Comparison of ENCODE assay signal across 1 cellular context in the genomic region with DNA sequence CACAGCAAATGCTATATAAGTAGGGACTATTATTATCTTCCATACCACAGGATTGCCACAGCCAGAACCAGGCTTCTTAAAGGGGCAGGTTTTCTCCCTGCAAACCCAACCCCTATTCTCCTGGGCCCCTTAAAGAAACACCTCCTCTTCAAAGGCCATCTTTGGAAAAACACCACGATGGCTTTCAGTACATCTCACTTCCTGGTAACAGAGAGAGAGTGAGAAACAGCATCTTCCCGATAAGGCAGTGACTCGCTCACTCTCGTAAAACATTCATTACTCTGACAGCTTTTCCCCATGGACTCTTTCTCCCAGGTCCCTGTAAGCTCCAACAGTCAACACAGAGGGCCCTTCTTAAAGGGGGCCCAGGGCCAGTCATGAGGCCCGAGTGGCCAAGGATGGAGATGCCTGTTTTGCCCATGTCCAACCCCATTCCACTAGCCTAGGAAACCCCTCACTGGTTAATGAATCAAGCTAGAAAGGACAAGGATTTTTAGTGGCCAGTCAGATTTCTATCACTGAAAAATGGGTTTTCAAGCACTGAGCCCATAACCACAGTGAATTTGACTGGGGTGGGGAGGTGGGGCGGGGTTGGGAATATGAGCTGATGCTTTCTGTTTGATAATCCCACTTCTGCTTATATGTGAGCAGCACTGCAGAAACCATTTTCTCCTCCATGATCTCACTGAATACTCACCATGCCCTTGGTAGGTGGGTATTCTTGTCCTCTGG.
TF ChIP-seq lines count a peak whose summit lies in the region.

No MANE protein-coding gene starts in this region.

TF ChIP-seq in HEK293, 187 proteins besides CTCF, POLR2A, EP300 and RAD21 (continued from another document and continues in another):
- TF ChIP-seq, protein P1, sequence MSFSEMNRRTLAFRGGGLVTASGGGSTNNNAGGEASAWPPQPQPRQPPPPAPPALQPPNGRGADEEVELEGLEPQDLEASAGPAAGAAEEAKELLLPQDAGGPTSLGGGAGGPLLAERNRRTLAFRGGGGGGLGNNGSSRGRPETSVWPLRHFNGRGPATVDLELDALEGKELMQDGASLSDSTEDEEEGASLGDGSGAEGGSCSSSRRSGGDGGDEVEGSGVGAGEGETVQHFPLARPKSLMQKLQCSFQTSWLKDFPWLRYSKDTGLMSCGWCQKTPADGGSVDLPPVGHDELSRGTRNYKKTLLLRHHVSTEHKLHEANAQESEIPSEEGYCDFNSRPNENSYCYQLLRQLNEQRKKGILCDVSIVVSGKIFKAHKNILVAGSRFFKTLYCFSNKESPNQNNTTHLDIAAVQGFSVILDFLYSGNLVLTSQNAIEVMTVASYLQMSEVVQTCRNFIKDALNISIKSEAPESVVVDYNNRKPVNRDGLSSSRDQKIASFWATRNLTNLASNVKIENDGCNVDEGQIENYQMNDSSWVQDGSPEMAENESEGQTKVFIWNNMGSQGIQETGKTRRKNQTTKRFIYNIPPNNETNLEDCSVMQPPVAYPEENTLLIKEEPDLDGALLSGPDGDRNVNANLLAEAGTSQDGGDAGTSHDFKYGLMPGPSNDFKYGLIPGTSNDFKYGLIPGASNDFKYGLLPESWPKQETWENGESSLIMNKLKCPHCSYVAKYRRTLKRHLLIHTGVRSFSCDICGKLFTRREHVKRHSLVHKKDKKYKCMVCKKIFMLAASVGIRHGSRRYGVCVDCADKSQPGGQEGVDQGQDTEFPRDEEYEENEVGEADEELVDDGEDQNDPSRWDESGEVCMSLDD (tag by site-specific recombination; IDR thresholded peaks at IDR 0.05), result no peak
- TF ChIP-seq SP3 (tag by site-specific recombination; IDR thresholded peaks at IDR 0.05), result 0 out of 2 replicates have a peak, but pooled peaks have one; percentile 11
- no peak for TF ChIP-seq ZBTB21 (tag by site-specific recombination; IDR thresholded peaks at IDR 0.05)
- peak; percentile 57; the same call in 1 of the 2 replicates for TF ChIP-seq ZNF596 (tag by site-specific recombination; IDR thresholded peaks at IDR 0.05)
- TF ChIP-seq, protein P2, sequence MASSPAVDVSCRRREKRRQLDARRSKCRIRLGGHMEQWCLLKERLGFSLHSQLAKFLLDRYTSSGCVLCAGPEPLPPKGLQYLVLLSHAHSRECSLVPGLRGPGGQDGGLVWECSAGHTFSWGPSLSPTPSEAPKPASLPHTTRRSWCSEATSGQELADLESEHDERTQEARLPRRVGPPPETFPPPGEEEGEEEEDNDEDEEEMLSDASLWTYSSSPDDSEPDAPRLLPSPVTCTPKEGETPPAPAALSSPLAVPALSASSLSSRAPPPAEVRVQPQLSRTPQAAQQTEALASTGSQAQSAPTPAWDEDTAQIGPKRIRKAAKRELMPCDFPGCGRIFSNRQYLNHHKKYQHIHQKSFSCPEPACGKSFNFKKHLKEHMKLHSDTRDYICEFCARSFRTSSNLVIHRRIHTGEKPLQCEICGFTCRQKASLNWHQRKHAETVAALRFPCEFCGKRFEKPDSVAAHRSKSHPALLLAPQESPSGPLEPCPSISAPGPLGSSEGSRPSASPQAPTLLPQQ (tag by site-specific recombination; IDR thresholded peaks at IDR 0.05), result peak; percentile 99
- no peak for TF ChIP-seq HOXA7 (CRISPR knock-in tag; IDR thresholded peaks at IDR 0.05; ENCODE audit: borderline replicate concordance)
- TF ChIP-seq, protein P3, sequence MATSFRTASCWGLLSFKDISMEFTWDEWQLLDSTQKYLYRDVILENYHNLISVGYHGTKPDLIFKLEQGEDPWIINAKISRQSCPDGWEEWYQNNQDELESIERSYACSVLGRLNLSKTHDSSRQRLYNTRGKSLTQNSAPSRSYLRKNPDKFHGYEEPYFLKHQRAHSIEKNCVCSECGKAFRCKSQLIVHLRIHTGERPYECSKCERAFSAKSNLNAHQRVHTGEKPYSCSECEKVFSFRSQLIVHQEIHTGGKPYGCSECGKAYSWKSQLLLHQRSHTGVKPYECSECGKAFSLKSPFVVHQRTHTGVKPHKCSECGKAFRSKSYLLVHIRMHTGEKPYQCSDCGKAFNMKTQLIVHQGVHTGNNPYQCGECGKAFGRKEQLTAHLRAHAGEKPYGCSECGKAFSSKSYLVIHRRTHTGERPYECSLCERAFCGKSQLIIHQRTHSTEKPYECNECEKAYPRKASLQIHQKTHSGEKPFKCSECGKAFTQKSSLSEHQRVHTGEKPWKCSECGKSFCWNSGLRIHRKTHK (tag by site-specific recombination; IDR thresholded peaks at IDR 0.05), result no peak
- no peak for TF ChIP-seq SP2 (tag by site-specific recombination; IDR thresholded peaks at IDR 0.05)
- TF ChIP-seq ZNF133 (tag by site-specific recombination; IDR thresholded peaks at IDR 0.05), result no peak
- TF ChIP-seq, protein P4, sequence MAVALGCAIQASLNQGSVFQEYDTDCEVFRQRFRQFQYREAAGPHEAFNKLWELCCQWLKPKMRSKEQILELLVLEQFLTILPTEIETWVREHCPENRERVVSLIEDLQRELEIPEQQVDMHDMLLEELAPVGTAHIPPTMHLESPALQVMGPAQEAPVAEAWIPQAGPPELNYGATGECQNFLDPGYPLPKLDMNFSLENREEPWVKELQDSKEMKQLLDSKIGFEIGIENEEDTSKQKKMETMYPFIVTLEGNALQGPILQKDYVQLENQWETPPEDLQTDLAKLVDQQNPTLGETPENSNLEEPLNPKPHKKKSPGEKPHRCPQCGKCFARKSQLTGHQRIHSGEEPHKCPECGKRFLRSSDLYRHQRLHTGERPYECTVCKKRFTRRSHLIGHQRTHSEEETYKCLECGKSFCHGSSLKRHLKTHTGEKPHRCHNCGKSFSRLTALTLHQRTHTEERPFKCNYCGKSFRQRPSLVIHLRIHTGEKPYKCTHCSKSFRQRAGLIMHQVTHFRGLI (tag by site-specific recombination; IDR thresholded peaks at IDR 0.05), result peak; percentile 18; the same call in 1 of the 2 replicates
- TF ChIP-seq ZNF433 (tag by site-specific recombination; IDR thresholded peaks at IDR 0.05; ENCODE audit: low read depth), result no peak
- TF ChIP-seq ZBTB8A (tag by site-specific recombination; IDR thresholded peaks at IDR 0.05), result no peak
- 0 out of 2 replicates have a peak, but pooled peaks have one; percentile 44 for TF ChIP-seq IKZF3 (tag by site-specific recombination; IDR thresholded peaks at IDR 0.05)
- no peak for TF ChIP-seq KLF9 (tag by site-specific recombination; IDR thresholded peaks at IDR 0.05; ENCODE audit: low read depth)
- TF ChIP-seq, protein P5, sequence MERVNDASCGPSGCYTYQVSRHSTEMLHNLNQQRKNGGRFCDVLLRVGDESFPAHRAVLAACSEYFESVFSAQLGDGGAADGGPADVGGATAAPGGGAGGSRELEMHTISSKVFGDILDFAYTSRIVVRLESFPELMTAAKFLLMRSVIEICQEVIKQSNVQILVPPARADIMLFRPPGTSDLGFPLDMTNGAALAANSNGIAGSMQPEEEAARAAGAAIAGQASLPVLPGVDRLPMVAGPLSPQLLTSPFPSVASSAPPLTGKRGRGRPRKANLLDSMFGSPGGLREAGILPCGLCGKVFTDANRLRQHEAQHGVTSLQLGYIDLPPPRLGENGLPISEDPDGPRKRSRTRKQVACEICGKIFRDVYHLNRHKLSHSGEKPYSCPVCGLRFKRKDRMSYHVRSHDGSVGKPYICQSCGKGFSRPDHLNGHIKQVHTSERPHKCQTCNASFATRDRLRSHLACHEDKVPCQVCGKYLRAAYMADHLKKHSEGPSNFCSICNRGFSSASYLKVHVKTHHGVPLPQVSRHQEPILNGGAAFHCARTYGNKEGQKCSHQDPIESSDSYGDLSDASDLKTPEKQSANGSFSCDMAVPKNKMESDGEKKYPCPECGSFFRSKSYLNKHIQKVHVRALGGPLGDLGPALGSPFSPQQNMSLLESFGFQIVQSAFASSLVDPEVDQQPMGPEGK (tag by site-specific recombination; IDR thresholded peaks at IDR 0.05), result peak; percentile 36; the same call in 1 of the 2 replicates
- TF ChIP-seq ZXDB (tag by site-specific recombination; IDR thresholded peaks at IDR 0.05), result peak; percentile 83
- TF ChIP-seq, protein P6, sequence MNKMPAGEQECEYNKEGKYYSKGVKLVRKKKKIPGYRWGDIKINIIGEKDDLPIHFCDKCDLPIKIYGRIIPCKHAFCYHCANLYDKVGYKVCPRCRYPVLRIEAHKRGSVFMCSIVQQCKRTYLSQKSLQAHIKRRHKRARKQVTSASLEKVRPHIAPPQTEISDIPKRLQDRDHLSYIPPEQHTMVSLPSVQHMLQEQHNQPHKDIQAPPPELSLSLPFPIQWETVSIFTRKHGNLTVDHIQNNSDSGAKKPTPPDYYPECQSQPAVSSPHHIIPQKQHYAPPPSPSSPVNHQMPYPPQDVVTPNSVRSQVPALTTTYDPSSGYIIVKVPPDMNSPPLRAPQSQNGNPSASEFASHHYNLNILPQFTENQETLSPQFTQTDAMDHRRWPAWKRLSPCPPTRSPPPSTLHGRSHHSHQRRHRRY (tag by site-specific recombination; IDR thresholded peaks at IDR 0.05), result no peak
- peak; percentile 84 for TF ChIP-seq ZBTB20 (tag by site-specific recombination; IDR thresholded peaks at IDR 0.05)
- TF ChIP-seq, protein P7, sequence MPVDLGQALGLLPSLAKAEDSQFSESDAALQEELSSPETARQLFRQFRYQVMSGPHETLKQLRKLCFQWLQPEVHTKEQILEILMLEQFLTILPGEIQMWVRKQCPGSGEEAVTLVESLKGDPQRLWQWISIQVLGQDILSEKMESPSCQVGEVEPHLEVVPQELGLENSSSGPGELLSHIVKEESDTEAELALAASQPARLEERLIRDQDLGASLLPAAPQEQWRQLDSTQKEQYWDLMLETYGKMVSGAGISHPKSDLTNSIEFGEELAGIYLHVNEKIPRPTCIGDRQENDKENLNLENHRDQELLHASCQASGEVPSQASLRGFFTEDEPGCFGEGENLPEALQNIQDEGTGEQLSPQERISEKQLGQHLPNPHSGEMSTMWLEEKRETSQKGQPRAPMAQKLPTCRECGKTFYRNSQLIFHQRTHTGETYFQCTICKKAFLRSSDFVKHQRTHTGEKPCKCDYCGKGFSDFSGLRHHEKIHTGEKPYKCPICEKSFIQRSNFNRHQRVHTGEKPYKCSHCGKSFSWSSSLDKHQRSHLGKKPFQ (tag by site-specific recombination; IDR thresholded peaks at IDR 0.05), result no peak
- TF ChIP-seq ZEB2 (tag by site-specific recombination; IDR thresholded peaks at IDR 0.05), result peak; percentile 72; the same call in 1 of the 2 replicates
- TF ChIP-seq ZNF266 (tag by site-specific recombination; IDR thresholded peaks at IDR 0.05; ENCODE audit: low read depth), result no peak
- TF ChIP-seq WT1 (tag by site-specific recombination; IDR thresholded peaks at IDR 0.05), result no peak
- TF ChIP-seq ZNF37A (tag by site-specific recombination; IDR thresholded peaks at IDR 0.05), result no peak
- peak; percentile 71 for TF ChIP-seq ZNF335 (tag by site-specific recombination; conservative IDR thresholded peaks at IDR 0.05)
- no peak for TF ChIP-seq ZNF155 (tag by site-specific recombination; IDR thresholded peaks at IDR 0.05)
- TF ChIP-seq, protein P8, sequence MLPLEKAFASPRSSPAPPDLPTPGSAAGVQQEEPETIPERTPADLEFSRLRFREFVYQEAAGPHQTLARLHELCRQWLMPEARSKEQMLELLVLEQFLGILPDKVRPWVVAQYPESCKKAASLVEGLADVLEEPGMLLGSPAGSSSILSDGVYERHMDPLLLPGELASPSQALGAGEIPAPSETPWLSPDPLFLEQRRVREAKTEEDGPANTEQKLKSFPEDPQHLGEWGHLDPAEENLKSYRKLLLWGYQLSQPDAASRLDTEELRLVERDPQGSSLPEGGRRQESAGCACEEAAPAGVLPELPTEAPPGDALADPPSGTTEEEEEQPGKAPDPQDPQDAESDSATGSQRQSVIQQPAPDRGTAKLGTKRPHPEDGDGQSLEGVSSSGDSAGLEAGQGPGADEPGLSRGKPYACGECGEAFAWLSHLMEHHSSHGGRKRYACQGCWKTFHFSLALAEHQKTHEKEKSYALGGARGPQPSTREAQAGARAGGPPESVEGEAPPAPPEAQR (tag by site-specific recombination; IDR thresholded peaks at IDR 0.05), result no peak
- TF ChIP-seq ZNF211 (tag by site-specific recombination; IDR thresholded peaks at IDR 0.05; ENCODE audit: low read depth), result no peak
- TF ChIP-seq ZFP69B (tag by site-specific recombination; IDR thresholded peaks at IDR 0.05), result peak; percentile 99
- no peak for TF ChIP-seq ZNF416 (tag by site-specific recombination; IDR thresholded peaks at IDR 0.05)
- TF ChIP-seq ZNF394 (tag by site-specific recombination; IDR thresholded peaks at IDR 0.05; ENCODE audit: borderline replicate concordance), result no peak
- no peak for TF ChIP-seq ZNF707 (tag by site-specific recombination; IDR thresholded peaks at IDR 0.05)
- TF ChIP-seq ZNF624 (tag by site-specific recombination; IDR thresholded peaks at IDR 0.05), result no peak
- TF ChIP-seq, protein P9, sequence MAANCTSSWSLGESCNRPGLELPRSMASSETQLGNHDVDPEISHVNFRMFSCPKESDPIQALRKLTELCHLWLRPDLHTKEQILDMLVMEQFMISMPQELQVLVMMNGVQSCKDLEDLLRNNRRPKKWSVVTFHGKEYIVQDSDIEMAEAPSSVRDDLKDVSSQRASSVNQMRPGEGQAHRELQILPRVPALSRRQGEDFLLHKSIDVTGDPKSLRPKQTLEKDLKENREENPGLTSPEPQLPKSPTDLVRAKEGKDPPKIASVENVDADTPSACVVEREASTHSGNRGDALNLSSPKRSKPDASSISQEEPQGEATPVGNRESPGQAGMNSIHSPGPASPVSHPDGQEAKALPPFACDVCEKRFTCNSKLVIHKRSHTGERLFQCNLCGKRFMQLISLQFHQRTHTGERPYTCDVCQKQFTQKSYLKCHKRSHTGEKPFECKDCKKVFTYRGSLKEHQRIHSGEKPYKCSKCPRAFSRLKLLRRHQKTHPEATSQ (tag by site-specific recombination; IDR thresholded peaks at IDR 0.05), result no peak
- TF ChIP-seq ZNF544 (tag by site-specific recombination; IDR thresholded peaks at IDR 0.05), result no peak
- no peak for TF ChIP-seq ZNF776 (tag by site-specific recombination; IDR thresholded peaks at IDR 0.05; ENCODE audit: borderline replicate concordance)
- peak; percentile 53; the same call in 1 of the 2 replicates for TF ChIP-seq ZNF561 (tag by site-specific recombination; IDR thresholded peaks at IDR 0.05; ENCODE audit: borderline replicate concordance)
- peak; percentile 40; the same call in 1 of the 2 replicates for TF ChIP-seq SP7 (tag by site-specific recombination; IDR thresholded peaks at IDR 0.05)
- peak; percentile 26; the same call in 1 of the 2 replicates for TF ChIP-seq FEZF1 (tag by site-specific recombination; IDR thresholded peaks at IDR 0.05)
- TF ChIP-seq, protein P10, sequence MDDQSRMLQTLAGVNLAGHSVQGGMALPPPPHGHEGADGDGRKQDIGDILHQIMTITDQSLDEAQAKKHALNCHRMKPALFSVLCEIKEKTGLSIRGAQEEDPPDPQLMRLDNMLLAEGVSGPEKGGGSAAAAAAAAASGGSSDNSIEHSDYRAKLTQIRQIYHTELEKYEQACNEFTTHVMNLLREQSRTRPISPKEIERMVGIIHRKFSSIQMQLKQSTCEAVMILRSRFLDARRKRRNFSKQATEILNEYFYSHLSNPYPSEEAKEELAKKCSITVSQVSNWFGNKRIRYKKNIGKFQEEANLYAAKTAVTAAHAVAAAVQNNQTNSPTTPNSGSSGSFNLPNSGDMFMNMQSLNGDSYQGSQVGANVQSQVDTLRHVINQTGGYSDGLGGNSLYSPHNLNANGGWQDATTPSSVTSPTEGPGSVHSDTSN (CRISPR knock-in tag; IDR thresholded peaks at IDR 0.05), result no peak
